8 cellular contexts compared by ENCODE assay signal in genomic region chr17:43846221-43846712, GRCh38. TPM values are rescaled to one million over a fixed set of nuclear protein-coding genes. Genes with fewer than 3 reads are reported as not detected.
DNase-seq lines count a peak whose midpoint lies in the region; ATAC-seq and TF ChIP-seq lines count a peak whose summit lies in the region.

No MANE protein-coding gene starts in this region.

- no peaks in the 10 kb centered on the region for H3K9me3 ChIP-seq in SK-N-SH
- no peaks in the 10 kb centered on the region for H3K9me3 ChIP-seq in upper lobe of right lung

- H3K79me2 ChIP-seq in SK-N-SH (ENCODE audit: insufficient read depth): no peaks in the 10 kb centered on the region

- no peaks in the 10 kb centered on the region for H3K27me3 ChIP-seq in SK-N-SH (ENCODE audit: insufficient read depth)
- no peaks in the 10 kb centered on the region for H3K27me3 ChIP-seq in upper lobe of right lung

- no peak for TF ChIP-seq EP300 in SK-N-SH (IDR thresholded peaks at IDR 0.05; ENCODE audit: borderline replicate concordance in 1 of 2, low read depth in 1 of 2, low read length in 1 of 2)

- no peaks in the 10 kb centered on the region for H3K9me2 ChIP-seq in SK-N-SH

- no peak overlapping the region for H3K4me2 ChIP-seq in SK-N-SH

- ATAC-seq in Right ventricle myocardium inferior: peak; percentile 97
- peak; percentile 97 for ATAC-seq in upper lobe of right lung
- no peak for ATAC-seq in GM19351 (IDR thresholded peaks at IDR 0.05; ENCODE audit: unreplicated experiment)

- TF ChIP-seq CTCF in SK-N-SH (IDR thresholded peaks at IDR 0.05) (peak; percentile 93), upper lobe of right lung (IDR thresholded peaks at IDR 0.05) (peak; percentile 99)

- H2AFZ ChIP-seq in SK-N-SH (ENCODE audit: low read depth): 0 out of 2 replicates have a peak overlapping the region, but pooled peaks have one; percentile 48

- H3K4me1 ChIP-seq in SK-N-SH (ENCODE audit: control insufficient read depth in 1 of 2, insufficient read depth in 2 of 2, low read depth in 1 of 2, low read length in 1 of 2) (no peaks in the 10 kb centered on the region), upper lobe of right lung (peaks cover 12% of the 10 kb centered on the region)

- H3K9ac ChIP-seq in SK-N-SH: no peak overlapping the region

- H3K4me3 ChIP-seq in SK-N-SH (ENCODE audit: low read depth in 2 of 2, low read length in 1 of 2) (no peak overlapping the region), upper lobe of right lung (no peak overlapping the region)

- CTCF ChIA-PET in SK-N-SH (lab: Yijun Ruan, JAX): interaction anchor here (0.6 to 3.8 kb wide), 48 partner anchors 8 to 273 kb away, joined by 3 to 51 read pairs (median 5); partner anchors contain the start of genes CFAP97D1, DUSP3, MPP3 and PPY

- TF ChIP-seq RAD21 in SK-N-SH (IDR thresholded peaks at IDR 0.05; ENCODE audit: low read length): peak; percentile 75

- H3F3A ChIP-seq in SK-N-SH (replicated peaks; ENCODE audit: insufficient read depth): no peaks in the 10 kb centered on the region

- intact Hi-C loops in Right ventricle myocardium inferior (cut with DNase I) (loop anchor here (5.0 to 10.0 kb wide), 2 partner anchors 69 to 151 kb away; partner anchors contain the start of gene DUSP3), posterior cingulate gyrus (cut with DNase I) (loop anchor here (1.0 to 5.0 kb wide), 2 partner anchors 67 to 154 kb away; no protein-coding TSS in a partner anchor), upper lobe of right lung (cut with DNase I) (loop anchor here (10.0 kb wide), 1 partner anchor 61 kb away; the partner anchor contains the start of gene CFAP97D1)

- H4K20me1 ChIP-seq in SK-N-SH (ENCODE audit: insufficient read depth): no peaks in the 10 kb centered on the region

- WGBS in SK-N-SH (ENCODE audit: low lambda C conversion rate): 17% methylated on average over 13 of the region's 13 CpGs

- DNase-seq in GF-D8 (lab: John Stamatoyannopoulos, UW) (peak; percentile 58), LoVo (ENCODE audit: low spot score) (peak; percentile 59), SK-N-SH (peak; percentile 93), Right ventricle myocardium inferior (ENCODE audit: missing footprints) (peak; percentile 90), posterior cingulate gyrus (peak; percentile 54 to 97 (median 86)), upper lobe of right lung (peak; percentile 92)
- peak; percentile 81 for DNase-seq in activated naive CD4-positive, alpha-beta T cell treated with anti-CD3 and anti-CD28 coated beads, Interleukin-2, amount 50 U/mL, for 16 hours

- POLR2A ChIA-PET in SK-N-SH (lab: Yijun Ruan, JAX): interaction anchor here (0.8 to 1.4 kb wide), 2 partner anchors 67 to 78 kb away, joined by 4 read pairs; partner anchors contain the start of gene DUSP3

- H3K27ac ChIP-seq in SK-N-SH (ENCODE audit: low read depth in 2 of 2, low read length in 1 of 2) (no peak overlapping the region), upper lobe of right lung (no peak overlapping the region)

- H3K36me3 ChIP-seq in SK-N-SH (replicated peaks in 1 of 2; ENCODE audit: control insufficient read depth in 1 of 2, insufficient read depth in 2 of 2, low read length in 1 of 2) (no peaks in the 10 kb centered on the region), upper lobe of right lung (no peaks in the 10 kb centered on the region)

TF ChIP-seq in SK-N-SH, 30 proteins besides CTCF, POLR2A, EP300 and RAD21:
- TF ChIP-seq RCOR1 (IDR thresholded peaks at IDR 0.05; ENCODE audit: low read length) (0 out of 2 replicates have a peak, but pooled peaks have one; percentile 16), SMC3 (IDR thresholded peaks at IDR 0.05; ENCODE audit: low read depth, low read length) (peak; percentile 77), TEAD4 (IDR thresholded peaks at IDR 0.05; ENCODE audit: borderline replicate concordance, insufficient read depth) (no peak), NFIC (IDR thresholded peaks at IDR 0.05; ENCODE audit: borderline replicate concordance) (no peak), REST (IDR thresholded peaks at IDR 0.05; ENCODE audit: low read depth, low read length) (no peak), JUND (IDR thresholded peaks at IDR 0.05) (no peak), USF2 (IDR thresholded peaks at IDR 0.05; ENCODE audit: borderline replicate concordance, low read depth, low read length) (no peak), CHD2 (IDR thresholded peaks at IDR 0.05; ENCODE audit: low read length, partially characterized antibody) (peak; percentile 47), RFX5 (IDR thresholded peaks at IDR 0.05; ENCODE audit: low read length) (no peak)

RNA-seq across cellular contexts. Expression of gene CD300LG, which starts 0.7 kb away (rescaled TPM):
- polyA plus RNA-seq in SK-N-SH (2012; rRNA removed): not detected in 2 replicates
- not detected in 2 replicates for polyA plus RNA-seq in SK-N-SH (2012; cell fraction: cytosol; rRNA removed)
- not detected in 2 replicates for polyA plus RNA-seq in SK-N-SH (2012; cell fraction: nucleus; rRNA removed)
- total RNA-seq in Right ventricle myocardium inferior (16.6 TPM), upper lobe of right lung (0.81 TPM)

RNA-seq across cellular contexts. Expression of gene MPP3, which starts 13.3 kb away (rescaled TPM):
- polyA plus RNA-seq in SK-N-SH (2012; rRNA removed): 12.5 and 14.1 TPM in 2 replicates
- 3.9 and 6.1 TPM in 2 replicates for polyA plus RNA-seq in SK-N-SH (2012; cell fraction: cytosol; rRNA removed)
- 77.4 and 80.4 TPM in 2 replicates for polyA plus RNA-seq in SK-N-SH (2012; cell fraction: nucleus; rRNA removed)
- total RNA-seq in Right ventricle myocardium inferior: 43.0 TPM
- total RNA-seq in upper lobe of right lung: 28.6 TPM
